ENCODE assay signal across 8 cellular contexts in the genomic region with DNA sequence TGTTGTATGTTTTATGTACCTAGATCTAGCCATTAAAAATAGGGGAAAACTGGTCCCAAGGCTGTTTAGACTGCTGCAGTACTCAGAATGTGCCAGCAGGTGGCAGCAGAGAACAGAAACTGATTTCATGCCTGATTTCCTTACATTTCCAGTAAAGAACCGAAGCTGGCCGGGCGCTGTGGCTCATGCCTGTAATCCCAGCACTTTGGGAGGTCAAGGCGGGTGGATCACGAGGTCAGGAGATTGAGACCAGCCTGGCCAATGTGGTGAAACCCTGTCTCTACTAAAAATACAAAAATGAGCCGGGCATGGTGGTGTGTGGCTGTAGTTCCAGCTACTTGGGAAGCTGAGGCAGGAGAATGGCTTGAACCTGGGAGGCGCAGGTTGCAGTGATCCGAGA. TPM values are rescaled to one million over a fixed set of nuclear protein-coding genes. Genes with fewer than 3 reads are reported as not detected.
A peak's percentile ranks its signal among the peaks of the same experiment; 100 is the strongest.
DNase-seq lines count a peak whose midpoint lies in the region; ATAC-seq, FAIRE-seq and TF ChIP-seq lines count a peak whose summit lies in the region.
"Not testable (repeated sequence)": the region's sequence is repeated elsewhere in the genome, so short reads cannot be mapped to it uniquely, and the experiment has no call there.

No MANE protein-coding gene starts in this region.

- not testable (repeated sequence) for H3K27me3 ChIP-seq in body of pancreas, hepatocyte, uterus

- H3K4me2 ChIP-seq in hepatocyte = not testable (repeated sequence)

- not testable (repeated sequence) for H3K9me3 ChIP-seq in body of pancreas; hepatocyte (ENCODE audit: low read depth); uterus

- TF ChIP-seq CTCF in activated B cell treated with CpG ODN at 0.5 μM for 24 hours (IDR thresholded peaks at IDR 0.05) (peak; percentile 38), body of pancreas (IDR thresholded peaks at IDR 0.05) (peak; percentile 80 to 97 (median 93)), hepatocyte (IDR thresholded peaks at IDR 0.05; ENCODE audit: poor library complexity) (peak; percentile 98), retinal pigment epithelial cell (conservative IDR thresholded peaks at IDR 0.05; ENCODE audit: low read depth, low read length) (peak; percentile 88), uterus (IDR thresholded peaks at IDR 0.05) (peak; percentile 83 to 93 (median 88))

- H3K27ac ChIP-seq in body of pancreas, hepatocyte, uterus: not testable (repeated sequence)

- 15 to 24% methylated on average over 8 of the region's 8 CpGs for WGBS in body of pancreas, 2 donors
- WGBS in hepatocyte (ENCODE audit: low lambda C conversion rate, missing lambda C conversion rate) = 37% methylated on average over 8 of the region's 8 CpGs

- H3K27me3 Mint-ChIP-seq in activated B cell treated with CpG ODN at 0.5 μM for 24 hours = not testable (repeated sequence)

- H3K9me3 Mint-ChIP-seq in activated B cell treated with CpG ODN at 0.5 μM for 24 hours = not testable (repeated sequence)

- not testable (repeated sequence) for DNase-seq in GM12892 (ENCODE audit: insufficient read length); retinal pigment epithelial cell (ENCODE audit: low read depth)
- peak; percentile 29 for DNase-seq in NCI-H2227 treated with DMSO at 0.1 percent for 48 hours (lab: John Stamatoyannopoulos, UW)
- peak; percentile 61 for DNase-seq in activated B cell treated with CpG ODN at 0.5 μM for 24 hours
- DNase-seq in body of pancreas = peak; percentile 78 to 86 (median 82)
- peak; percentile 81 for DNase-seq in hepatocyte (ENCODE audit: low spot score)
- DNase-seq in uterus = peak; percentile 68 to 75

- not testable (repeated sequence) for H3K36me3 ChIP-seq in body of pancreas (replicated peaks in 1 of 2; ENCODE audit: insufficient read depth in 1 of 2, low read depth in 2 of 2); hepatocyte (replicated peaks; ENCODE audit: insufficient read depth, low read depth); uterus

- not testable (repeated sequence) for H3K4me1 Mint-ChIP-seq in activated B cell treated with CpG ODN at 0.5 μM for 24 hours

- peak overlapping the region; percentile 11 for H3K4me3 Mint-ChIP-seq in activated B cell treated with CpG ODN at 0.5 μM for 24 hours

- not testable (repeated sequence) for TF ChIP-seq POLR2A in GM12892 (IDR thresholded peaks at IDR 0.05; ENCODE audit: low read depth, low read length); body of pancreas (IDR thresholded peaks at IDR 0.05); uterus (IDR thresholded peaks at IDR 0.05)

- CTCF ChIA-PET in activated B cell treated with CpG ODN at 0.5 μM for 24 hours (lab: Charles Lee) = interaction anchor here (0.7 to 3.8 kb wide), 20 partner anchors 9 to 1284 kb away, joined by 3 to 46 read pairs (median 4); no protein-coding TSS in a partner anchor

- FAIRE-seq in GM12892 (lab: Jason Lieb, UNC) = peak; percentile 86

- H2AFZ ChIP-seq in hepatocyte = not testable (repeated sequence)

- not testable (repeated sequence) for H3K27ac Mint-ChIP-seq in activated B cell treated with CpG ODN at 0.5 μM for 24 hours

- intact Hi-C loops in activated B cell treated with CpG ODN at 0.5 μM for 24 hours (cut with micrococcal nuclease) = loop anchor here (1.0 to 5.0 kb wide), 3 partner anchors 174 to 1286 kb away; no protein-coding TSS in a partner anchor
- intact Hi-C loops in body of pancreas (cut with DNase I) = loop anchor here (10.0 kb wide), 1 partner anchor 169 kb away; no protein-coding TSS in a partner anchor
- intact Hi-C loops in uterus (cut with DNase I; ENCODE audit: low total_unique reads) = not testable (repeated sequence)

- H3K36me3 Mint-ChIP-seq in activated B cell treated with CpG ODN at 0.5 μM for 24 hours (ENCODE audit: low read depth) = not testable (repeated sequence)

- H3K4me3 ChIP-seq in body of pancreas; hepatocyte; retinal pigment epithelial cell (ENCODE audit: low read length); uterus: not testable (repeated sequence)

- POLR2A ChIA-PET in activated B cell treated with CpG ODN at 0.5 μM for 24 hours (lab: Charles Lee) = interaction anchor here (0.6 kb wide), 1 partner anchor 63 kb away, joined by 12 read pairs; no protein-coding TSS in a partner anchor

- not testable (repeated sequence) for H3K9me2 ChIP-seq in hepatocyte (replicated peaks; ENCODE audit: insufficient read depth)

- peak; percentile 61 for ATAC-seq in HG03097 (IDR thresholded peaks at IDR 0.05; ENCODE audit: low FRiP score, unreplicated experiment)
- ATAC-seq in activated B cell treated with CpG ODN at 0.5 μM for 24 hours (ENCODE audit: low read depth) = peak; percentile 76
- ATAC-seq in body of pancreas = peak; percentile 88

- not testable (repeated sequence) for H3K4me1 ChIP-seq in body of pancreas; hepatocyte (ENCODE audit: insufficient read depth); uterus

- not testable (repeated sequence) for H3K79me2 ChIP-seq in hepatocyte

- H4K20me1 ChIP-seq in hepatocyte (ENCODE audit: insufficient read depth, poor library complexity, severe bottlenecking) = not testable (repeated sequence)

RNA-seq across cellular contexts. Expression of gene LMO7, which starts 59.8 kb away (rescaled TPM):
- polyA plus RNA-seq in GM12892 (2012; ENCODE audit: missing spikeins) = 41.7 TPM
- total RNA-seq in activated B cell treated with CpG ODN at 0.5 μM for 24 hours (13.5 and 19.5 TPM in 2 replicates), body of pancreas (10 to 100 TPM; 50.6 to 56.0 TPM), hepatocyte (105 and 125 TPM in 2 replicates), uterus (10 to 100 TPM in 3 of 4 donors, 1 to 10 TPM in 1; 2.6 to 55.4 (median 24.2) TPM)
- polyA plus RNA-seq in hepatocyte = 47.2 and 58.1 TPM in 2 replicates

Comparison
In these comparisons a context has a peak if more than half of its experiments do, and no peak if none do; other contexts are left out.
1. CTCF ChIP-seq: peak in every context shown above with its lines; median percentile 98 in hepatocyte; 93 in body of pancreas; 88 in retinal pigment epithelial cell; 88 in uterus; 38 in activated B cell treated with CpG ODN at 0.5 μM for 24 hours.